In genomic region chr12:75909714-75910451, GRCh38 we compare ENCODE assay signal across 10 cellular contexts.
DNase-seq lines count a peak whose midpoint lies in the region; ATAC-seq and TF ChIP-seq lines count a peak whose summit lies in the region.
"Had no signal": no experiment of that assay in that cellular context is flagged by ENCODE, and none has a peak within 500 bp of the region (broad histone marks: within the 10 kb centered on the region; RNA-seq: fewer than 3 reads in every experiment).

No MANE protein-coding gene starts in this region.

- WGBS in suprapubic skin = 51% methylated on average over 7 of the region's 7 CpGs

- ATAC-seq in left lung (no peak), GM21576 (IDR thresholded peaks at IDR 0.05; ENCODE audit: unreplicated experiment) (no peak), HG02610 (IDR thresholded peaks at IDR 0.05; ENCODE audit: unreplicated experiment) (no peak)

- no peaks in the 10 kb centered on the region for H3K36me3 ChIP-seq in left lung
- H3K36me3 ChIP-seq in suprapubic skin = no peaks in the 10 kb centered on the region

- DNase-seq in NCI-H2029 treated with DMSO at 0.1 percent for 48 hours (lab: John Stamatoyannopoulos, UW) (peak; percentile 56), NCI-H2029 (lab: John Stamatoyannopoulos, UW) (no peak), SHP77 (lab: John Stamatoyannopoulos, UW) (peak; percentile 49 to 52), left lung (no peak), suprapubic skin (ENCODE audit: low spot score in 2 of 2) (no peak), NOMO-1 treated with DMSO at 0.1 percent for 48 hours (lab: John Stamatoyannopoulos, UW; ENCODE audit: unreplicated experiment) (no peak)
- DNase-seq: activated naive CD4-positive, alpha-beta T cell treated with anti-CD3 and anti-CD28 coated beads, Interleukin-2, amount 10 ng/mL, durations not matched to agents 7 days and 5 days; NCI-H524 had no signal

- H3K27me3 ChIP-seq in left lung (no peaks in the 10 kb centered on the region), suprapubic skin (no peaks in the 10 kb centered on the region)

- peak overlapping the region; percentile 4 to 30 for H3K27ac ChIP-seq in left lung
- H3K27ac ChIP-seq in suprapubic skin = peak overlapping the region; percentile 19

- no peak for TF ChIP-seq POLR2A in suprapubic skin (IDR thresholded peaks at IDR 0.05)

- H3K9me3 ChIP-seq in left lung (no peaks in the 10 kb centered on the region), suprapubic skin (no peaks in the 10 kb centered on the region)

- TF ChIP-seq CTCF in left lung (IDR thresholded peaks at IDR 0.05) (no peak), suprapubic skin (IDR thresholded peaks at IDR 0.05) (no peak)

- H3K4me1 ChIP-seq in left lung (peaks cover 0 to 17% of the 10 kb centered on the region in 2 donors), suprapubic skin (peaks cover 21% of the 10 kb centered on the region)

- intact Hi-C loops in left lung (cut with DNase I) = no loop called here

- H3K4me3 ChIP-seq in left lung (no peak overlapping the region), suprapubic skin (no peak overlapping the region)

- no peak for TF ChIP-seq EP300 in suprapubic skin (IDR thresholded peaks at IDR 0.05)

Comparison
In these comparisons a context has a peak if more than half of its experiments do, and no peak if none do; other contexts are left out.
1. DNase-seq: peak in NCI-H2029 treated with DMSO at 0.1 percent for 48 hours (single experiment) and SHP77 (2 of 2); none in NCI-H2029 (single experiment), left lung (0 of 2), suprapubic skin (0 of 2) and NOMO-1 treated with DMSO at 0.1 percent for 48 hours (single experiment).